Comparison of ENCODE assay signal across 15 cellular contexts in genomic region chr10:109881481-109881880, GRCh38. TPM values are rescaled to one million over a fixed set of nuclear protein-coding genes. Genes with fewer than 3 reads are reported as not detected.
DNase-seq lines count a peak whose midpoint lies in the region; ATAC-seq and TF ChIP-seq lines count a peak whose summit lies in the region.
"Had no signal": no experiment of that assay in that cellular context is flagged by ENCODE, and none has a peak within 500 bp of the region (broad histone marks: within the 10 kb centered on the region; RNA-seq: fewer than 3 reads in every experiment).

No MANE protein-coding gene starts in this region.

- H3K36me3 Mint-ChIP-seq in progenitor cell of endocrine pancreas (ENCODE audit: insufficient read depth), result peaks cover 13% of the 10 kb centered on the region

- H3K27me3 Mint-ChIP-seq in progenitor cell of endocrine pancreas, result no peaks in the 10 kb centered on the region
- H3K27me3 Mint-ChIP-seq: activated naive CD8-positive, alpha-beta T cell; stimulated activated memory B cell treated with anti-CD40 and anti-IgM and Interleukin-4, amounts not matched to agents 10 μg/mL and 1 μg/mL and 100 μg/mL, for 72 hours had no signal

- TF ChIP-seq CTCF in progenitor cell of endocrine pancreas (IDR thresholded peaks at IDR 0.05; ENCODE audit: unreplicated experiment), result no peak

- H3K4me3 Mint-ChIP-seq in progenitor cell of endocrine pancreas (ENCODE audit: low read depth), result no peak overlapping the region
- H3K4me3 Mint-ChIP-seq: activated naive CD8-positive, alpha-beta T cell; stimulated activated memory B cell treated with anti-CD40 and anti-IgM and Interleukin-4, amounts not matched to agents 10 μg/mL and 1 μg/mL and 100 μg/mL, for 72 hours had no signal

- DNase-seq in islet precursor cell, result peak; percentile 23
- DNase-seq in progenitor cell of endocrine pancreas (ENCODE audit: low spot score, unreplicated experiment), result no peak
- no peak for DNase-seq in kidney glomerular epithelial cell (lab: John Stamatoyannopoulos, UW)
- DNase-seq in activated T-cell treated with anti-CD3 and anti-CD28 coated beads, Interleukin-2, amount 50 U/mL, for 1 hour, result no peak
- DNase-seq: Caco-2; gastrocnemius medialis; GDM1; NCI-H510A treated with DMSO at 0.1 percent for 48 hours; stimulated activated CD4-positive, alpha-beta T cell treated with anti-CD3 and anti-CD28 coated beads, Interleukin-4, amount 100 ng/mL, for 4 hours had no signal

- H3K9me3 Mint-ChIP-seq in progenitor cell of endocrine pancreas (ENCODE audit: low read depth), result no peaks in the 10 kb centered on the region
- H3K9me3 Mint-ChIP-seq: stimulated activated memory B cell treated with anti-CD40 and anti-IgM and Interleukin-4, amounts not matched to agents 10 μg/mL and 1 μg/mL and 100 μg/mL, for 72 hours had no signal

- H3K4me1 Mint-ChIP-seq in progenitor cell of endocrine pancreas (ENCODE audit: low read depth), result peaks cover 4% of the 10 kb centered on the region

- H3K27ac Mint-ChIP-seq in progenitor cell of endocrine pancreas, result no peak overlapping the region
- H3K27ac Mint-ChIP-seq: activated naive CD8-positive, alpha-beta T cell; stimulated activated memory B cell treated with anti-CD40 and anti-IgM and Interleukin-4, amounts not matched to agents 10 μg/mL and 1 μg/mL and 100 μg/mL, for 72 hours had no signal

- ATAC-seq in GM18858 (IDR thresholded peaks at IDR 0.05; ENCODE audit: unreplicated experiment), result peak; percentile 9
- peak; percentile 11 for ATAC-seq in GM21786 (IDR thresholded peaks at IDR 0.05; ENCODE audit: unreplicated experiment)
- ATAC-seq in HG03432 (IDR thresholded peaks at IDR 0.05; ENCODE audit: unreplicated experiment), result peak; percentile 26
- no peak for ATAC-seq in HG03280 (IDR thresholded peaks at IDR 0.05; ENCODE audit: unreplicated experiment)
- ATAC-seq: gastrocnemius medialis; stimulated activated memory B cell treated with anti-CD40 and anti-IgM and Interleukin-4, amounts not matched to agents 10 μg/mL and 1 μg/mL and 100 μg/mL, for 72 hours had no signal

RNA-seq across cellular contexts. Expression of gene XPNPEP1, which starts 41.8 kb away (rescaled TPM):
- total RNA-seq in progenitor cell of endocrine pancreas, result 40.0 and 66.8 TPM in 2 replicates
